8 cellular contexts compared by ENCODE assay signal in the genomic region with DNA sequence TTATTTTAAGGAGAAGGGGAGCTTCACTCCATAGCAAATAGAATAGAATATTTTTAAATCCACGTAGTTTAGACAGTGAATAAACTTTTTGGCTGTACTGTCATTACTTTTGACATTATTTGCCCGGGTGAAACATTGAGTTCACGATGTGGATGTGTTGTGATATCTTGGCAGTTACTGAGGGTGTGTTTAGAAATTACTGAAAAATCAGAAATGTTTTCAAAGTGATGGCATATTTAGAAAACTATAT.
DNase-seq lines count a peak whose midpoint lies in the region; ATAC-seq and TF ChIP-seq lines count a peak whose summit lies in the region.

No MANE protein-coding gene starts in this region.

- no peaks in the 10 kb centered on the region for H3K9me3 ChIP-seq in muscle layer of colon (ENCODE audit: low read length)

- peak overlapping the region; percentile 38 for H3K27ac ChIP-seq in muscle layer of colon (ENCODE audit: low read depth, low read length)

- H3K4me3 ChIP-seq in cardiac fibroblast (replicated peaks in 1 of 2; ENCODE audit: low read depth in 2 of 2, low read length in 2 of 2), result peak overlapping the region; percentile 100
- H3K4me3 ChIP-seq in muscle layer of colon (ENCODE audit: low read depth in 1 of 2, low read length in 2 of 2), result peak overlapping the region; percentile 78 to 98

- no peak for TF ChIP-seq CTCF in cardiac fibroblast (IDR thresholded peaks at IDR 0.05; ENCODE audit: low read depth, low read length)

- peaks cover 6% of the 10 kb centered on the region for H3K36me3 Mint-ChIP-seq in stimulated activated naive CD8-positive, alpha-beta T cell treated with anti-CD3 and anti-CD28 coated beads, Interleukin-15, Interleukin-2, amounts not matched to agents 100 ng/mL and 50 ng/mL, for 24 hours (ENCODE audit: low read depth)

- H3K4me1 ChIP-seq in muscle layer of colon (ENCODE audit: insufficient read depth, low read length), result peaks cover 22% of the 10 kb centered on the region

- H3K9me3 Mint-ChIP-seq in stimulated activated naive CD8-positive, alpha-beta T cell treated with anti-CD3 and anti-CD28 coated beads, Interleukin-15, Interleukin-2, amounts not matched to agents 100 ng/mL and 50 ng/mL, for 24 hours, result no peaks in the 10 kb centered on the region

- no peaks in the 10 kb centered on the region for H3K27me3 ChIP-seq in muscle layer of colon (ENCODE audit: control insufficient read depth in 1 of 2, insufficient read depth in 2 of 2, low read length in 2 of 2)

- peak overlapping the region; percentile 37 for H3K9ac ChIP-seq in muscle layer of colon (ENCODE audit: low read length)

- peak overlapping the region; percentile 100 for H3K4me3 Mint-ChIP-seq in stimulated activated naive CD8-positive, alpha-beta T cell treated with anti-CD3 and anti-CD28 coated beads, Interleukin-15, Interleukin-2, amounts not matched to agents 100 ng/mL and 50 ng/mL, for 24 hours

- DNase-seq in stimulated activated naive CD8-positive, alpha-beta T cell treated with anti-CD3 and anti-CD28 coated beads, Interleukin-15, Interleukin-2, amounts not matched to agents 100 U/mL and 50 U/mL, for 24 hours, result no peak
- DNase-seq in cardiac fibroblast (ENCODE audit: low read depth in 2 of 2), result no peak
- DNase-seq in activated gamma-delta T cell treated with Interleukin-2 at 50 U/mL for 16 hours, result no peak
- no peak for DNase-seq in hypothalamus (lab: John Stamatoyannopoulos, UW)
- DNase-seq in SKM-1 (lab: John Stamatoyannopoulos, UW; ENCODE audit: unreplicated experiment), result no peak

- peak overlapping the region; percentile 99 for H3K27ac Mint-ChIP-seq in stimulated activated naive CD8-positive, alpha-beta T cell treated with anti-CD3 and anti-CD28 coated beads, Interleukin-15, Interleukin-2, amounts not matched to agents 100 ng/mL and 50 ng/mL, for 24 hours

- H3K27me3 Mint-ChIP-seq in stimulated activated naive CD8-positive, alpha-beta T cell treated with anti-CD3 and anti-CD28 coated beads, Interleukin-15, Interleukin-2, amounts not matched to agents 100 ng/mL and 50 ng/mL, for 24 hours, result no peaks in the 10 kb centered on the region

- peaks cover 4% of the 10 kb centered on the region for H3K36me3 ChIP-seq in muscle layer of colon (ENCODE audit: insufficient read depth, low read length)

- no peak for ATAC-seq in stimulated activated naive CD8-positive, alpha-beta T cell treated with anti-CD3 and anti-CD28 coated beads, Interleukin-15, Interleukin-2, amounts not matched to agents 100 U/mL and 50 U/mL, for 24 hours
- ATAC-seq in HG02938 (IDR thresholded peaks at IDR 0.05; ENCODE audit: unreplicated experiment), result no peak

- H3K4me1 Mint-ChIP-seq in stimulated activated naive CD8-positive, alpha-beta T cell treated with anti-CD3 and anti-CD28 coated beads, Interleukin-15, Interleukin-2, amounts not matched to agents 100 ng/mL and 50 ng/mL, for 24 hours (ENCODE audit: low read depth), result peaks cover 34% of the 10 kb centered on the region
